In the genomic region with DNA sequence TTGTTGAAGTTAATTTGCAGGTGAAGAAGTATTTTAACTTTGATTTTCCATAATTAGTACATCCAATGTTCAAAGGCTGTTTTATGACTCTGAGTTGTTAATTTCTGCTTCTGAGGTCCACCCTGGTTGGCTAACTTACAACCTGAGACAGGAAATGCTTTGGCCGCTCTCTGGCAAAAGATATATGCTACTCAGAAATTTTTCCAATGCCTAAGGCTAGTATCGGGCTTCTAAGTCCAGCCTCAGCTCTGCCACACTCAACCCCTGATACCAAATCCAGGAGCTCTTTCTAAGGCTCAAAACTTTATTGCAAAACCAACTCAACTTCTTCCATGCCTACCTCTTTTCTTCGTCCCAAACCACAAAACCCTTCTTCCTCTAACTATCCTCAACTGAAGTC, we compare ENCODE assay signal across 1 cellular context.
TF ChIP-seq lines count a peak whose summit lies in the region.

No MANE protein-coding gene starts in this region.

TF ChIP-seq in HepG2, 621 proteins besides CTCF, POLR2A, EP300 and RAD21 (continued from another document):
- TF ChIP-seq, protein P1, sequence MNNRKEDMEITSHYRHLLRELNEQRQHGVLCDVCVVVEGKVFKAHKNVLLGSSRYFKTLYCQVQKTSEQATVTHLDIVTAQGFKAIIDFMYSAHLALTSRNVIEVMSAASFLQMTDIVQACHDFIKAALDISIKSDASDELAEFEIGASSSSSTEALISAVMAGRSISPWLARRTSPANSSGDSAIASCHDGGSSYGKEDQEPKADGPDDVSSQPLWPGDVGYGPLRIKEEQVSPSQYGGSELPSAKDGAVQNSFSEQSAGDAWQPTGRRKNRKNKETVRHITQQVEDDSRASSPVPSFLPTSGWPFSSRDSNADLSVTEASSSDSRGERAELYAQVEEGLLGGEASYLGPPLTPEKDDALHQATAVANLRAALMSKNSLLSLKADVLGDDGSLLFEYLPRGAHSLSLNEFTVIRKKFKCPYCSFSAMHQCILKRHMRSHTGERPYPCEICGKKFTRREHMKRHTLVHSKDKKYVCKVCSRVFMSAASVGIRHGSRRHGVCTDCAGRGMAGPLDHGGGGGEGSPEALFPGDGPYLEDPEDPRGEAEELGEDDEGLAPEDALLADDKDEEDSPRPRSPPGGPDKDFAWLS (CRISPR knock-in tag; IDR thresholded peaks at IDR 0.05; ENCODE audit: borderline replicate concordance), result no peak
- TF ChIP-seq CBX1 (IDR thresholded peaks at IDR 0.05; ENCODE audit: low read depth) (no peak), ATRX (CRISPR knock-in tag; IDR thresholded peaks at IDR 0.05; ENCODE audit: borderline replicate concordance) (no peak), MZF1 (CRISPR knock-in tag; IDR thresholded peaks at IDR 0.05; ENCODE audit: borderline replicate concordance) (no peak), SMARCE1 (IDR thresholded peaks at IDR 0.05; ENCODE audit: borderline replicate concordance) (no peak), ZNF720 (CRISPR knock-in tag; IDR thresholded peaks at IDR 0.05) (no peak), HOXD1 (CRISPR knock-in tag; IDR thresholded peaks at IDR 0.05) (no peak), FOXA3 (CRISPR knock-in tag; IDR thresholded peaks at IDR 0.05) (no peak)
- TF ChIP-seq, protein P2, sequence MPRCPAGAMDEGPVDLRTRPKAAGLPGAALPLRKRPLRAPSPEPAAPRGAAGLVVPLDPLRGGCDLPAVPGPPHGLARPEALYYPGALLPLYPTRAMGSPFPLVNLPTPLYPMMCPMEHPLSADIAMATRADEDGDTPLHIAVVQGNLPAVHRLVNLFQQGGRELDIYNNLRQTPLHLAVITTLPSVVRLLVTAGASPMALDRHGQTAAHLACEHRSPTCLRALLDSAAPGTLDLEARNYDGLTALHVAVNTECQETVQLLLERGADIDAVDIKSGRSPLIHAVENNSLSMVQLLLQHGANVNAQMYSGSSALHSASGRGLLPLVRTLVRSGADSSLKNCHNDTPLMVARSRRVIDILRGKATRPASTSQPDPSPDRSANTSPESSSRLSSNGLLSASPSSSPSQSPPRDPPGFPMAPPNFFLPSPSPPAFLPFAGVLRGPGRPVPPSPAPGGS (CRISPR knock-in tag; IDR thresholded peaks at IDR 0.05), result no peak
- TF ChIP-seq, protein P3, sequence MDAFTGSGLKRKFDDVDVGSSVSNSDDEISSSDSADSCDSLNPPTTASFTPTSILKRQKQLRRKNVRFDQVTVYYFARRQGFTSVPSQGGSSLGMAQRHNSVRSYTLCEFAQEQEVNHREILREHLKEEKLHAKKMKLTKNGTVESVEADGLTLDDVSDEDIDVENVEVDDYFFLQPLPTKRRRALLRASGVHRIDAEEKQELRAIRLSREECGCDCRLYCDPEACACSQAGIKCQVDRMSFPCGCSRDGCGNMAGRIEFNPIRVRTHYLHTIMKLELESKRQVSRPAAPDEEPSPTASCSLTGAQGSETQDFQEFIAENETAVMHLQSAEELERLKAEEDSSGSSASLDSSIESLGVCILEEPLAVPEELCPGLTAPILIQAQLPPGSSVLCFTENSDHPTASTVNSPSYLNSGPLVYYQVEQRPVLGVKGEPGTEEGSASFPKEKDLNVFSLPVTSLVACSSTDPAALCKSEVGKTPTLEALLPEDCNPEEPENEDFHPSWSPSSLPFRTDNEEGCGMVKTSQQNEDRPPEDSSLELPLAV (CRISPR knock-in tag; conservative IDR thresholded peaks at IDR 0.05; ENCODE audit: low read depth), result no peak
- TF ChIP-seq, protein P4, sequence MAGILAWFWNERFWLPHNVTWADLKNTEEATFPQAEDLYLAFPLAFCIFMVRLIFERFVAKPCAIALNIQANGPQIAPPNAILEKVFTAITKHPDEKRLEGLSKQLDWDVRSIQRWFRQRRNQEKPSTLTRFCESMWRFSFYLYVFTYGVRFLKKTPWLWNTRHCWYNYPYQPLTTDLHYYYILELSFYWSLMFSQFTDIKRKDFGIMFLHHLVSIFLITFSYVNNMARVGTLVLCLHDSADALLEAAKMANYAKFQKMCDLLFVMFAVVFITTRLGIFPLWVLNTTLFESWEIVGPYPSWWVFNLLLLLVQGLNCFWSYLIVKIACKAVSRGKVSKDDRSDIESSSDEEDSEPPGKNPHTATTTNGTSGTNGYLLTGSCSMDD (CRISPR knock-in tag; IDR thresholded peaks at IDR 0.05), result no peak
